In genomic region chr17:4966844-4967538, GRCh38 we compare ENCODE assay signal across 8 cellular contexts. TPM values are rescaled to one million over a fixed set of nuclear protein-coding genes. Genes with fewer than 3 reads are reported as not detected.
DNase-seq lines count a peak whose midpoint lies in the region; ATAC-seq, FAIRE-seq and TF ChIP-seq lines count a peak whose summit lies in the region.

No MANE protein-coding gene starts in this region.

- FAIRE-seq in keratinocyte (lab: Jason Lieb, UNC): peak; percentile 93

- H3K36me3 ChIP-seq in keratinocyte (ENCODE audit: control insufficient read depth in 2 of 2, extremely low read depth in 1 of 2, insufficient read depth in 2 of 2, low read length in 2 of 2): peaks cover 11 to 19% of the 10 kb centered on the region in 2 experiments

- peaks cover 5% of the 10 kb centered on the region for H3K79me2 ChIP-seq in keratinocyte (ENCODE audit: control insufficient read depth, insufficient read depth, low read length)

- H3K4me1 Mint-ChIP-seq in chondrocyte (ENCODE audit: low read depth): peaks cover 40% of the 10 kb centered on the region

- ATAC-seq in HG03159 (IDR thresholded peaks at IDR 0.05; ENCODE audit: unreplicated experiment): peak; percentile 83

- DNase-seq in AG10803 (ENCODE audit: low read depth): peak; percentile 100
- DNase-seq in NCI-H2227 (lab: John Stamatoyannopoulos, UW; ENCODE audit: unreplicated experiment): peak; percentile 96
- DNase-seq in chondrocyte (ENCODE audit: low spot score): peak; percentile 99
- DNase-seq in keratinocyte (ENCODE audit: low read depth, low spot score): peak; percentile 95
- DNase-seq in stimulated activated CD4-positive, alpha-beta T cell treated with anti-CD3 and anti-CD28 coated beads, Interleukin-15, amount 100 ng/mL, for 1 hour (ENCODE audit: low read depth in 1 of 2, low spot score in 1 of 2): peak; percentile 75 to 89

- no peak overlapping the region for H3K27ac Mint-ChIP-seq in chondrocyte (ENCODE audit: unreplicated experiment)

- peaks cover 24% of the 10 kb centered on the region for H3K36me3 Mint-ChIP-seq in chondrocyte (ENCODE audit: low read depth)

- H3K9me3 ChIP-seq in keratinocyte (ENCODE audit: control insufficient read depth, low read depth, low read length): no peaks in the 10 kb centered on the region

- H3K4me3 Mint-ChIP-seq in chondrocyte (ENCODE audit: unreplicated experiment): no peak overlapping the region

- H3K4me3 ChIP-seq in AG10803 (ENCODE audit: low read length) (peak overlapping the region; percentile 91), WI38 (ENCODE audit: low read depth, low read length) (peak overlapping the region; percentile 78), keratinocyte (ENCODE audit: control insufficient read depth in 2 of 3, extremely low read depth in 1 of 3, insufficient read depth in 2 of 3, low read depth in 1 of 3, low read length in 3 of 3) (peak overlapping the region; percentile 71 to 94 (median 92))

- H3K27me3 ChIP-seq in keratinocyte (ENCODE audit: control insufficient read depth, extremely low read depth, insufficient read depth, low read length): no peaks in the 10 kb centered on the region

- H3K9me3 Mint-ChIP-seq in chondrocyte (ENCODE audit: low read depth): no peaks in the 10 kb centered on the region

- peak; percentile 46 for TF ChIP-seq POLR2A in GM18951 (IDR thresholded peaks at IDR 0.05; ENCODE audit: extremely low read depth, insufficient read depth, insufficient read length)

- peak overlapping the region; percentile 99 for H3K27ac ChIP-seq in keratinocyte (ENCODE audit: control insufficient read depth, insufficient read depth, low read length)

- no peaks in the 10 kb centered on the region for H3K27me3 Mint-ChIP-seq in chondrocyte (ENCODE audit: low read depth)

- no peak for TF ChIP-seq CTCF in AG10803 (conservative IDR thresholded peaks at IDR 0.05; ENCODE audit: low read length)
- TF ChIP-seq CTCF in WI38 (IDR thresholded peaks at IDR 0.05; ENCODE audit: low read depth, low read length): no peak
- no peak for TF ChIP-seq CTCF in chondrocyte (IDR thresholded peaks at IDR 0.05)
- no peak for TF ChIP-seq CTCF in keratinocyte (optimal IDR thresholded peaks at IDR 0.05 in 1 of 3, IDR thresholded peaks at IDR 0.05 in 1 of 3, conservative IDR thresholded peaks at IDR 0.05 in 1 of 3; ENCODE audit: extremely low read depth in 1 of 3, insufficient read depth in 2 of 3, low read length in 3 of 3)

- peak overlapping the region; percentile 97 for H3K9ac ChIP-seq in keratinocyte (ENCODE audit: control insufficient read depth, extremely low read depth, insufficient read depth, low read length)

- no peaks in the 10 kb centered on the region for H3K9me1 ChIP-seq in keratinocyte (ENCODE audit: control insufficient read depth, extremely low read depth, insufficient read depth, low read length)

- H4K20me1 ChIP-seq in keratinocyte (ENCODE audit: control insufficient read depth, extremely low read depth, insufficient read depth, low read length): no peaks in the 10 kb centered on the region

- in situ Hi-C loops in GM18951 (cut with MboI; ENCODE audit: low sequenced_read_pairs, unreplicated experiment): no loop called here

- H2AFZ ChIP-seq in keratinocyte (ENCODE audit: control insufficient read depth, low read length): no peak overlapping the region

- H3K4me1 ChIP-seq in keratinocyte (ENCODE audit: control insufficient read depth, extremely low read depth, insufficient read depth, low read length): peaks cover 31% of the 10 kb centered on the region

- dilution Hi-C loops in keratinocyte (cut with MboI; ENCODE audit: extremely low pct_ligation_motif_present, low sequenced_read_pairs): no loop called here

- H3K4me2 ChIP-seq in keratinocyte (ENCODE audit: control insufficient read depth, extremely low read depth, insufficient read depth, low read depth, low read length): peak overlapping the region; percentile 95

RNA-seq across cellular contexts. Expression of gene SPAG7, which starts 0.6 kb away (rescaled TPM):
- 73.0 to 87.3 TPM (median 79.4 TPM) in 3 replicates for total RNA-seq in chondrocyte
- 65.6 to 73.7 TPM (median 65.7 TPM) in 3 replicates for polyA plus RNA-seq in keratinocyte
- 39.6 TPM for polyA plus RNA-seq in keratinocyte (2011; ENCODE audit: low read depth)
- 46.8 and 64.1 TPM in 2 replicates for polyA plus RNA-seq in keratinocyte (2011; cell fraction: cytosol; rRNA removed)
- 56.0 and 62.5 TPM in 2 replicates for polyA plus RNA-seq in keratinocyte (2011; cell fraction: nucleus; rRNA removed)
- polyA plus RNA-seq in keratinocyte (2012; ENCODE audit: low replicate concordance): 54.3 and 69.1 TPM in 2 replicates
- polyA minus RNA-seq in keratinocyte: 18.4 to 26.5 TPM (median 23.3 TPM) in 3 replicates
- 24.9 TPM for polyA minus RNA-seq in keratinocyte (2011; cell fraction: cytosol; rRNA and poly(A)+ RNA removed)
- 11.5 and 22.7 TPM in 2 replicates for polyA minus RNA-seq in keratinocyte (2011; cell fraction: nucleus; rRNA and poly(A)+ RNA removed)

RNA-seq across cellular contexts. Expression of gene ENO3, which starts 16.1 kb away (rescaled TPM):
- total RNA-seq in chondrocyte: 7.0 to 9.8 TPM (median 7.4 TPM) in 3 replicates
- polyA plus RNA-seq in keratinocyte: 1.8 to 3.1 TPM (median 2.4 TPM) in 3 replicates
- polyA plus RNA-seq in keratinocyte (2011; ENCODE audit: low read depth): 1.5 TPM
- 0.48 and 0.64 TPM in 2 replicates for polyA plus RNA-seq in keratinocyte (2011; cell fraction: cytosol; rRNA removed)
- polyA plus RNA-seq in keratinocyte (2011; cell fraction: nucleus; rRNA removed): 14.2 and 14.8 TPM in 2 replicates
- 2.9 and 3.3 TPM in 2 replicates for polyA plus RNA-seq in keratinocyte (2012; ENCODE audit: low replicate concordance)
- polyA minus RNA-seq in keratinocyte: 0.20 to 1.4 TPM (median 1.1 TPM) in 3 replicates
- 3.6 TPM for polyA minus RNA-seq in keratinocyte (2011; cell fraction: cytosol; rRNA and poly(A)+ RNA removed)
- polyA minus RNA-seq in keratinocyte (2011; cell fraction: nucleus; rRNA and poly(A)+ RNA removed): 1.7 TPM in 2 replicates

RNA-seq across cellular contexts. Expression of gene PFN1, which starts 18.7 kb away (rescaled TPM):
- 512 to 784 TPM (median 766 TPM) in 3 replicates for total RNA-seq in chondrocyte
- polyA plus RNA-seq in keratinocyte: 1,029 to 1,579 TPM (median 1,435 TPM) in 3 replicates
- polyA plus RNA-seq in keratinocyte (2011; ENCODE audit: low read depth): 93.5 TPM
- polyA plus RNA-seq in keratinocyte (2011; cell fraction: cytosol; rRNA removed): 1,284 and 1,740 TPM in 2 replicates
- polyA plus RNA-seq in keratinocyte (2011; cell fraction: nucleus; rRNA removed): 522 and 618 TPM in 2 replicates
- 752 and 2,112 TPM in 2 replicates for polyA plus RNA-seq in keratinocyte (2012; ENCODE audit: low replicate concordance)
- polyA minus RNA-seq in keratinocyte: 549 to 818 TPM (median 613 TPM) in 3 replicates
- 3,030 TPM for polyA minus RNA-seq in keratinocyte (2011; cell fraction: cytosol; rRNA and poly(A)+ RNA removed)
- polyA minus RNA-seq in keratinocyte (2011; cell fraction: nucleus; rRNA and poly(A)+ RNA removed): 168 and 208 TPM in 2 replicates

RNA-seq across cellular contexts. Expression of gene CAMTA2, which starts 20.5 kb away (rescaled TPM):
- total RNA-seq in chondrocyte: 47.4 to 97.8 TPM (median 90.2 TPM) in 3 replicates
- polyA plus RNA-seq in keratinocyte: 8.5 to 14.3 TPM (median 10.4 TPM) in 3 replicates
- polyA plus RNA-seq in keratinocyte (2011; ENCODE audit: low read depth): 60.5 TPM
- polyA plus RNA-seq in keratinocyte (2011; cell fraction: cytosol; rRNA removed): 6.3 and 13.9 TPM in 2 replicates
- 46.0 and 49.5 TPM in 2 replicates for polyA plus RNA-seq in keratinocyte (2011; cell fraction: nucleus; rRNA removed)
- 21.5 and 24.2 TPM in 2 replicates for polyA plus RNA-seq in keratinocyte (2012; ENCODE audit: low replicate concordance)
- polyA minus RNA-seq in keratinocyte: 14.2 to 51.5 TPM (median 17.5 TPM) in 3 replicates
- 15.9 TPM for polyA minus RNA-seq in keratinocyte (2011; cell fraction: cytosol; rRNA and poly(A)+ RNA removed)
- 14.1 and 15.5 TPM in 2 replicates for polyA minus RNA-seq in keratinocyte (2011; cell fraction: nucleus; rRNA and poly(A)+ RNA removed)

RNA-seq across cellular contexts. Expression of gene RNF167, which starts 26.9 kb away (rescaled TPM):
- 69.7 to 95.8 TPM (median 74.5 TPM) in 3 replicates for total RNA-seq in chondrocyte
- 101 to 129 TPM (median 118 TPM) in 3 replicates for polyA plus RNA-seq in keratinocyte
- polyA plus RNA-seq in keratinocyte (2011; ENCODE audit: low read depth): 76.5 TPM
- 180 and 200 TPM in 2 replicates for polyA plus RNA-seq in keratinocyte (2011; cell fraction: cytosol; rRNA removed)
- polyA plus RNA-seq in keratinocyte (2011; cell fraction: nucleus; rRNA removed): 197 and 208 TPM in 2 replicates
- polyA plus RNA-seq in keratinocyte (2012; ENCODE audit: low replicate concordance): 124 and 136 TPM in 2 replicates
- 97.9 to 161 TPM (median 108 TPM) in 3 replicates for polyA minus RNA-seq in keratinocyte
- polyA minus RNA-seq in keratinocyte (2011; cell fraction: cytosol; rRNA and poly(A)+ RNA removed): 177 TPM
- polyA minus RNA-seq in keratinocyte (2011; cell fraction: nucleus; rRNA and poly(A)+ RNA removed): 45.4 and 50.7 TPM in 2 replicates

Comparison
In these comparisons a context has a peak if more than half of its experiments do, and no peak if none do; other contexts are left out.
1. Peak in every context shown above with its lines: DNase-seq, ATAC-seq, H3K4me3 ChIP-seq and H3K27ac ChIP-seq.